Comparison of ENCODE assay signal across 28 cellular contexts in the genomic region with DNA sequence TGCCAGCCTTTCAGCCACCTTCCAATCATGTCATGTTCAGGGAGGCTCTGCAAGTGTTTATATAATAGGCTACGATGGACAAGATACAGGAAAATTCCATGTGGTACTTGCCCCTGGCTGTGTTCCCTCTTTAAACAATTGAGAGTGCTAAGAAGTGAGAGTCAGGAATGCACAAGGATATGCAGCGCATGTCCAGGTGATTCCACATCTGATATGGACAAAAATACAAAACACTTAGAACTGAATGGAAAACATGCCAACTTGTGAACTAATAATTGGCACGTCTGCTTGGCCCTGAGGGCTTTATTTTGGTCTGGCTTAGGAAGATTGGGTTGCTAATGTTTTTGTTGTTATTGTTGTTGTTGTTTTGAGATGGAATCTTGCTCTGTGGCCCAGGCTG.
"Had no signal": no experiment of that assay in that cellular context is flagged by ENCODE, and none has a peak within 500 bp of the region (broad histone marks: within the 10 kb centered on the region; RNA-seq: fewer than 3 reads in every experiment).

No MANE protein-coding gene starts in this region.

- H3K4me1 ChIP-seq: neural progenitor cell, pancreas, psoas muscle, right lobe of liver, transverse colon had no signal

- H3K4me1 Mint-ChIP-seq: natural killer cell; stimulated activated effector memory CD8-positive, alpha-beta T cell treated with anti-CD3 and anti-CD28 coated beads, Interleukin-12 subunit alpha, Interleukin-12 subunit beta, amount 100 ng/mL, for 72 hours had no signal

- H3K4me2 ChIP-seq: neural progenitor cell had no signal

- H2AFZ ChIP-seq: neural progenitor cell had no signal

- H3K9me3 Mint-ChIP-seq: naive thymus-derived CD4-positive, alpha-beta T cell; natural killer cell; nephron; neural progenitor cell; stimulated activated effector memory CD8-positive, alpha-beta T cell treated with anti-CD3 and anti-CD28 coated beads, Interleukin-12 subunit alpha, Interleukin-12 subunit beta, amount 100 ng/mL, for 72 hours; stimulated activated naive B cell treated with anti-CD40 and anti-IgM and Interleukin-4, amounts not matched to agents 10 μg/mL and 1 μg/mL and 100 μg/mL, for 72 hours; stimulated activated naive CD8-positive, alpha-beta T cell treated with anti-CD3 and anti-CD28 coated beads, Interleukin-15, Interleukin-2, amounts not matched to agents 100 ng/mL and 50 ng/mL, for 24 hours had no signal

- H3K27ac Mint-ChIP-seq: naive thymus-derived CD4-positive, alpha-beta T cell; natural killer cell; nephron; neural progenitor cell; progenitor cell of endocrine pancreas; stimulated activated effector memory CD8-positive, alpha-beta T cell treated with anti-CD3 and anti-CD28 coated beads, Interleukin-12 subunit alpha, Interleukin-12 subunit beta, amount 100 ng/mL, for 72 hours; stimulated activated naive B cell treated with anti-CD40 and anti-IgM and Interleukin-4, amounts not matched to agents 10 μg/mL and 1 μg/mL and 100 μg/mL, for 72 hours; stimulated activated naive CD8-positive, alpha-beta T cell treated with anti-CD3 and anti-CD28 coated beads, Interleukin-15, Interleukin-2, amounts not matched to agents 100 ng/mL and 50 ng/mL, for 24 hours had no signal

- H3K27ac ChIP-seq: neural progenitor cell, pancreas, psoas muscle, right lobe of liver, sigmoid colon, suprapubic skin, testis, tibial artery, transverse colon, upper lobe of left lung, vagina had no signal

- DNase-seq: naive thymus-derived CD4-positive, alpha-beta T cell; natural killer cell; occipital lobe; pancreas; psoas muscle; right cardiac atrium; right lobe of liver; sigmoid colon; small intestine; stimulated activated CD4-positive, alpha-beta T cell treated with anti-CD3 and anti-CD28 coated beads, Interleukin-15, amount 100 ng/mL, for 24 hours; stimulated activated CD4-positive, alpha-beta T cell treated with anti-CD3 and anti-CD28 coated beads, Interleukin-2, amount 100 ng/mL, for 24 hours; stimulated activated CD4-positive, alpha-beta T cell treated with anti-CD3 and anti-CD28 coated beads, Interleukin-2, amount 100 ng/mL, for 48 hours; stimulated activated CD4-positive, alpha-beta T cell treated with anti-CD3 and anti-CD28 coated beads, Interleukin-4, amount 100 ng/mL, for 24 hours; stimulated activated naive B cell treated with anti-CD40 and anti-IgM and Interleukin-4, amounts not matched to agents 10 μg/mL and 1 μg/mL and 100 μg/mL, for 72 hours; stimulated activated naive CD4-positive, alpha-beta T cell treated with Interleukin-2 at 50 U/mL for 16 hours; substantia nigra; testis; tibial artery; transverse colon; upper lobe of left lung had no signal

- H3K36me3 Mint-ChIP-seq: naive thymus-derived CD4-positive, alpha-beta T cell; natural killer cell; neural progenitor cell; stimulated activated effector memory CD8-positive, alpha-beta T cell treated with anti-CD3 and anti-CD28 coated beads, Interleukin-12 subunit alpha, Interleukin-12 subunit beta, amount 100 ng/mL, for 72 hours; stimulated activated naive B cell treated with anti-CD40 and anti-IgM and Interleukin-4, amounts not matched to agents 10 μg/mL and 1 μg/mL and 100 μg/mL, for 72 hours had no signal

- H3K27me3 Mint-ChIP-seq: stimulated activated naive B cell treated with anti-CD40 and anti-IgM and Interleukin-4, amounts not matched to agents 10 μg/mL and 1 μg/mL and 100 μg/mL, for 72 hours had no signal

- H3K27me3 ChIP-seq: neural progenitor cell, pancreas, right lobe of liver, sigmoid colon, suprapubic skin, testis, tibial artery, transverse colon, upper lobe of left lung, vagina had no signal

- ATAC-seq: naive thymus-derived CD4-positive, alpha-beta T cell; natural killer cell; pancreas; psoas muscle; right cardiac atrium; right lobe of liver; stimulated activated effector memory CD8-positive, alpha-beta T cell treated with anti-CD3 and anti-CD28 coated beads, Interleukin-12 subunit alpha, Interleukin-12 subunit beta, amount 100 ng/mL, for 72 hours; stimulated activated naive B cell treated with anti-CD40 and anti-IgM and Interleukin-4, amounts not matched to agents 10 μg/mL and 1 μg/mL and 100 μg/mL, for 72 hours had no signal

- H3K4me3 Mint-ChIP-seq: naive thymus-derived CD4-positive, alpha-beta T cell; natural killer cell; nephron; neural progenitor cell; stimulated activated effector memory CD8-positive, alpha-beta T cell treated with anti-CD3 and anti-CD28 coated beads, Interleukin-12 subunit alpha, Interleukin-12 subunit beta, amount 100 ng/mL, for 72 hours; stimulated activated naive B cell treated with anti-CD40 and anti-IgM and Interleukin-4, amounts not matched to agents 10 μg/mL and 1 μg/mL and 100 μg/mL, for 72 hours; stimulated activated naive CD8-positive, alpha-beta T cell treated with anti-CD3 and anti-CD28 coated beads, Interleukin-15, Interleukin-2, amounts not matched to agents 100 ng/mL and 50 ng/mL, for 24 hours had no signal

- H3K4me3 ChIP-seq: neural progenitor cell, pancreas, psoas muscle, right lobe of liver, sigmoid colon, suprapubic skin, testis, tibial artery, transverse colon, upper lobe of left lung, vagina had no signal

- H3K36me3 ChIP-seq: neural progenitor cell, pancreas, right lobe of liver, sigmoid colon, suprapubic skin, tibial artery, transverse colon, upper lobe of left lung, vagina had no signal

- H3K9me3 ChIP-seq: pancreas, psoas muscle, right lobe of liver, sigmoid colon, suprapubic skin, testis, tibial artery, transverse colon, upper lobe of left lung, vagina had no signal

- H3K9ac ChIP-seq: neural progenitor cell had no signal

- FAIRE-seq: pancreas, small intestine, urothelium cell line had no signal
